ENCODE assay signal across 18 cellular contexts in genomic region chr7:67917118-67917755, GRCh38.
"Had no signal": no experiment of that assay in that cellular context is flagged by ENCODE, and none has a peak within 500 bp of the region (broad histone marks: within the 10 kb centered on the region; RNA-seq: fewer than 3 reads in every experiment).

No MANE protein-coding gene starts in this region.

- ATAC-seq: left lobe of liver; mucosa of descending colon; naive thymus-derived CD8-positive, alpha-beta T cell had no signal

- DNase-seq: colonic mucosa; dermis blood vessel endothelial cell; erythroblast; foreskin keratinocyte; kidney glomerular epithelial cell; mammary epithelial cell; mucosa of descending colon; sigmoid colon; stimulated activated CD4-positive, alpha-beta T cell treated with anti-CD3 and anti-CD28 coated beads, Interleukin-2, amount 100 ng/mL, for 24 hours; stimulated activated CD4-positive, alpha-beta T cell treated with anti-CD3 and anti-CD28 coated beads, Interleukin-4, amount 100 ng/mL, for 4 hours; stomach; substantia nigra; transverse colon had no signal

- H3K4me3 ChIP-seq: colonic mucosa, mucosa of descending colon, right atrium auricular region, sigmoid colon, skin epidermis, stomach, thoracic aorta, transverse colon had no signal

- H3K36me3 ChIP-seq: colonic mucosa, right atrium auricular region, sigmoid colon, stomach, thoracic aorta, transverse colon had no signal

- H3K9me3 ChIP-seq: colonic mucosa had no signal

- H3K27me3 ChIP-seq: colonic mucosa, foreskin keratinocyte, right atrium auricular region, stomach, transverse colon had no signal

- H3K27ac ChIP-seq: colonic mucosa, foreskin keratinocyte, right atrium auricular region, sigmoid colon, skin epidermis, stomach, thoracic aorta, transverse colon had no signal

- H3K4me1 ChIP-seq: colonic mucosa, foreskin keratinocyte, right atrium auricular region, sigmoid colon, stomach, transverse colon had no signal
